In genomic region chr12:11765817-11766794, GRCh38 we compare ENCODE assay signal across 8 cellular contexts.
DNase-seq lines count a peak whose midpoint lies in the region; ATAC-seq lines count a peak whose summit lies in the region.
"Had no signal": no experiment of that assay in that cellular context is flagged by ENCODE, and none has a peak within 500 bp of the region (broad histone marks: within the 10 kb centered on the region; RNA-seq: fewer than 3 reads in every experiment).

No MANE protein-coding gene starts in this region.

- intact Hi-C loops in naive thymus-derived CD4-positive, alpha-beta T cell (cut with micrococcal nuclease), result loop anchor here (1.0 to 5.0 kb wide), 6 partner anchors 34 to 266 kb away; partner anchors contain the start of gene ETV6 (in 1 of the 2)

- peak overlapping the region; percentile 30 to 87 (median 74) for H3K27ac Mint-ChIP-seq in naive thymus-derived CD4-positive, alpha-beta T cell

- peaks cover 57 to 96% (median 81%) of the 10 kb centered on the region in 7 donors for H3K4me1 Mint-ChIP-seq in naive thymus-derived CD4-positive, alpha-beta T cell

- no peaks in the 10 kb centered on the region for H3K36me3 ChIP-seq in naive thymus-derived CD4-positive, alpha-beta T cell (ENCODE audit: control insufficient read depth in 2 of 3, insufficient read depth in 3 of 3, low read length in 3 of 3)
- H3K36me3 ChIP-seq in subcutaneous abdominal adipose tissue (ENCODE audit: control insufficient read depth in 5 of 5, insufficient read depth in 5 of 5, low read length in 5 of 5), result peaks cover 0 to 2% (median 0%) of the 10 kb centered on the region in 5 donors

- peaks cover 0 to 3% (median 0%) of the 10 kb centered on the region in 11 donors for H3K9me3 Mint-ChIP-seq in naive thymus-derived CD4-positive, alpha-beta T cell

- POLR2A ChIA-PET in naive thymus-derived CD4-positive, alpha-beta T cell (lab: Charles Lee), result interaction anchor here (0.6 to 0.7 kb wide), 2 partner anchors 9 to 747 kb away, joined by 3 read pairs; no protein-coding TSS in a partner anchor

- peak; percentile 31 for DNase-seq in activated CD4-positive, CD25-positive, alpha-beta regulatory T cell treated with anti-CD3 and anti-CD28 coated beads, Interleukin-2, amount 50 U/mL, for 16 hours (ENCODE audit: low read depth, low spot score)
- DNase-seq in dedifferentiated amniotic fluid mesenchymal stem cell (ENCODE audit: extremely low spot score) (peak; percentile 63), DMS79 treated with DMSO at 0.1 percent for 48 hours (lab: John Stamatoyannopoulos, UW) (no peak)
- DNase-seq in naive thymus-derived CD4-positive, alpha-beta T cell, result peak in 4 of 9 donors; percentile 13 to 69 (median 32)

- peaks cover 0 to 44% (median 0%) of the 10 kb centered on the region in 5 donors for H3K36me3 Mint-ChIP-seq in naive thymus-derived CD4-positive, alpha-beta T cell

- peak overlapping the region; percentile 36 for H3K27ac ChIP-seq in naive thymus-derived CD4-positive, alpha-beta T cell (ENCODE audit: low read depth, low read length)
- peak overlapping the region; percentile 14 for H3K27ac ChIP-seq in subcutaneous abdominal adipose tissue (ENCODE audit: low read depth, low read length)

- H3K4me3 ChIP-seq in naive thymus-derived CD4-positive, alpha-beta T cell (ENCODE audit: low read length), result peak overlapping the region; percentile 12
- H3K4me3 ChIP-seq in subcutaneous abdominal adipose tissue (ENCODE audit: low read depth in 1 of 5, low read length in 5 of 5), result peak overlapping the region in 4 of 5 donors; percentile 1 to 37 (median 28)
- H3K4me3 ChIP-seq: body of pancreas had no signal

- H3K4me1 ChIP-seq in naive thymus-derived CD4-positive, alpha-beta T cell (ENCODE audit: control insufficient read depth in 2 of 2, insufficient read depth in 2 of 2, low read length in 2 of 2), result peaks cover 24 to 33% of the 10 kb centered on the region in 2 donors
- H3K4me1 ChIP-seq in subcutaneous abdominal adipose tissue (ENCODE audit: control insufficient read depth in 5 of 5, insufficient read depth in 5 of 5, low read length in 5 of 5), result peaks cover 7 to 63% (median 41%) of the 10 kb centered on the region in 5 donors

- H3K9me3 ChIP-seq in naive thymus-derived CD4-positive, alpha-beta T cell (ENCODE audit: control insufficient read depth in 2 of 3, low read length in 3 of 3), result no peaks in the 10 kb centered on the region
- H3K9me3 ChIP-seq in subcutaneous abdominal adipose tissue (ENCODE audit: control insufficient read depth in 5 of 5, low read length in 5 of 5), result no peaks in the 10 kb centered on the region
- H3K9me3 ChIP-seq: body of pancreas had no signal

- H3K4me3 Mint-ChIP-seq in naive thymus-derived CD4-positive, alpha-beta T cell, result peak overlapping the region; percentile 51 to 93 (median 70)

- CTCF ChIA-PET in naive thymus-derived CD4-positive, alpha-beta T cell (lab: Charles Lee), result interaction anchor here (0.8 to 1.2 kb wide), 4 partner anchors 28 to 267 kb away, joined by 3 to 4 read pairs (median 3); no protein-coding TSS in a partner anchor

- H3K9ac ChIP-seq in subcutaneous abdominal adipose tissue (ENCODE audit: low read length in 5 of 5), result peak overlapping the region in 2 of 5 donors; percentile 14 to 53

- H3K27me3 ChIP-seq in naive thymus-derived CD4-positive, alpha-beta T cell (ENCODE audit: control insufficient read depth in 2 of 2, insufficient read depth in 2 of 2, low read length in 2 of 2), result no peaks in the 10 kb centered on the region
- no peaks in the 10 kb centered on the region for H3K27me3 ChIP-seq in subcutaneous abdominal adipose tissue (ENCODE audit: control insufficient read depth in 5 of 5, insufficient read depth in 4 of 5, low read length in 5 of 5)
- H3K27me3 ChIP-seq: body of pancreas had no signal

- peak; percentile 55 for ATAC-seq in GM19043 (IDR thresholded peaks at IDR 0.05; ENCODE audit: low read depth, unreplicated experiment)
- peak; percentile 69 for ATAC-seq in HG03159 (IDR thresholded peaks at IDR 0.05; ENCODE audit: unreplicated experiment)
- peak; percentile 77 for ATAC-seq in naive thymus-derived CD4-positive, alpha-beta T cell
- ATAC-seq: body of pancreas had no signal

- no peaks in the 10 kb centered on the region for H3K27me3 Mint-ChIP-seq in naive thymus-derived CD4-positive, alpha-beta T cell
